In the genomic region with DNA sequence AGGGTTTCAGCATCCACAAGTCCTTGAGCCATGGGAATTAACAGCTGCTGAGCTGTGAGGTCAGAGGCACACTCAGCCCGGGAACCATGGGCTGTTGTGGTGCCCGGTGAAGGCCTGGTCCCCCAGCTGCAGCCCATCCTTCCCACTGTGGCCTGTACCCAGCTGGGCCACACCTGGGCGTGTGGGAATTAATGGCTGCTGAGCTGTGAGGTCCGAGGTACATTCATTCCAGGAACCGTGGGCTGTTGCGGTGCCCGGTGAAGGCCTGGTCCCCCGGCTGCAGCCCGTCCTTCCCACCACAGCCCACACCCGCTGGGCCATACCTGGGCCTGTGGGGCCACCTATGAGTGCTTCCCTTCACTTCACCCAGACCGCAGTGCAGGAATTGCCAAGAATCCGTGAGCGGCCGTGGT, we compare ENCODE assay signal across 13 cellular contexts.
"Had no signal": no experiment of that assay in that cellular context is flagged by ENCODE, and none has a peak within 500 bp of the region (broad histone marks: within the 10 kb centered on the region; RNA-seq: fewer than 3 reads in every experiment).

No MANE protein-coding gene starts in this region.

- H3K36me3 ChIP-seq: tibial nerve had no signal

- H3K4me3 Mint-ChIP-seq: activated B cell treated with CpG ODN at 0.5 μM for 24 hours; activated CD4-positive, alpha-beta T cell treated with anti-CD3 and anti-CD28 coated beads, Interleukin-2, amount 10 ng/mL, durations not matched to agents 7 days and 5 days; activated naive CD4-positive, alpha-beta T cell treated with anti-CD3 and anti-CD28 coated beads, Interleukin-2, amount 50 U/mL, for 24 hours; naive thymus-derived CD4-positive, alpha-beta T cell; stimulated activated naive B cell treated with anti-CD40 and anti-IgM and Interleukin-4, amounts not matched to agents 10 μg/mL and 1 μg/mL and 100 μg/mL, for 72 hours had no signal

- H3K36me3 Mint-ChIP-seq: activated naive CD4-positive, alpha-beta T cell treated with anti-CD3 and anti-CD28 coated beads, Interleukin-2, amount 50 U/mL, for 24 hours; naive thymus-derived CD4-positive, alpha-beta T cell; stimulated activated naive B cell treated with anti-CD40 and anti-IgM and Interleukin-4, amounts not matched to agents 10 μg/mL and 1 μg/mL and 100 μg/mL, for 72 hours had no signal

- H3K27me3 ChIP-seq: foreskin keratinocyte had no signal

- H3K27me3 Mint-ChIP-seq: activated CD4-positive, alpha-beta T cell treated with anti-CD3 and anti-CD28 coated beads, Interleukin-2, amount 10 ng/mL, durations not matched to agents 7 days and 5 days; activated naive CD4-positive, alpha-beta T cell treated with anti-CD3 and anti-CD28 coated beads, Interleukin-2, amount 50 U/mL, for 24 hours had no signal

- H3K9me3 Mint-ChIP-seq: activated B cell treated with CpG ODN at 0.5 μM for 24 hours; activated CD4-positive, alpha-beta T cell treated with anti-CD3 and anti-CD28 coated beads, Interleukin-2, amount 10 ng/mL, durations not matched to agents 7 days and 5 days; activated naive CD4-positive, alpha-beta T cell treated with anti-CD3 and anti-CD28 coated beads, Interleukin-2, amount 50 U/mL, for 24 hours; naive thymus-derived CD4-positive, alpha-beta T cell; stimulated activated naive B cell treated with anti-CD40 and anti-IgM and Interleukin-4, amounts not matched to agents 10 μg/mL and 1 μg/mL and 100 μg/mL, for 72 hours had no signal

- ATAC-seq: foreskin keratinocyte; naive thymus-derived CD4-positive, alpha-beta T cell; stimulated activated naive B cell treated with anti-CD40 and anti-IgM and Interleukin-4, amounts not matched to agents 10 μg/mL and 1 μg/mL and 100 μg/mL, for 72 hours had no signal

- H3K27ac ChIP-seq: foreskin keratinocyte, skin epidermis, tibial nerve had no signal

- H3K4me1 Mint-ChIP-seq: activated B cell treated with CpG ODN at 0.5 μM for 24 hours; stimulated activated naive B cell treated with anti-CD40 and anti-IgM and Interleukin-4, amounts not matched to agents 10 μg/mL and 1 μg/mL and 100 μg/mL, for 72 hours had no signal

- H3K27ac Mint-ChIP-seq: activated B cell treated with CpG ODN at 0.5 μM for 24 hours; activated CD4-positive, alpha-beta T cell treated with anti-CD3 and anti-CD28 coated beads, Interleukin-2, amount 10 ng/mL, durations not matched to agents 7 days and 5 days; activated naive CD4-positive, alpha-beta T cell treated with anti-CD3 and anti-CD28 coated beads, Interleukin-2, amount 50 U/mL, for 24 hours; stimulated activated naive B cell treated with anti-CD40 and anti-IgM and Interleukin-4, amounts not matched to agents 10 μg/mL and 1 μg/mL and 100 μg/mL, for 72 hours had no signal

- DNase-seq: activated B cell treated with CpG ODN at 0.5 μM for 24 hours; activated CD4-positive, alpha-beta T cell treated with anti-CD3 and anti-CD28 coated beads, Interleukin-2, amount 10 ng/mL, durations not matched to agents 7 days and 5 days; activated T-cell treated with anti-CD3 and anti-CD28 coated beads, Interleukin-2, amount 50 U/mL, for 1 hour; effector CD4-positive, alpha-beta T cell; foreskin keratinocyte; naive thymus-derived CD4-positive, alpha-beta T cell; posterior cingulate gyrus; stimulated activated CD4-positive, alpha-beta T cell treated with anti-CD3 and anti-CD28 coated beads, Interleukin-15, amount 100 ng/mL, for 24 hours; stimulated activated CD4-positive, alpha-beta T cell treated with anti-CD3 and anti-CD28 coated beads, Interleukin-4, amount 100 ng/mL, for 1 hour; stimulated activated naive B cell treated with anti-CD40 and anti-IgM and Interleukin-4, amounts not matched to agents 10 μg/mL and 1 μg/mL and 100 μg/mL, for 72 hours had no signal

- H3K4me3 ChIP-seq: skin epidermis, tibial nerve had no signal

- H3K4me1 ChIP-seq: foreskin keratinocyte, tibial nerve had no signal
